Comparison of ENCODE assay signal across 1 cellular context in the genomic region with DNA sequence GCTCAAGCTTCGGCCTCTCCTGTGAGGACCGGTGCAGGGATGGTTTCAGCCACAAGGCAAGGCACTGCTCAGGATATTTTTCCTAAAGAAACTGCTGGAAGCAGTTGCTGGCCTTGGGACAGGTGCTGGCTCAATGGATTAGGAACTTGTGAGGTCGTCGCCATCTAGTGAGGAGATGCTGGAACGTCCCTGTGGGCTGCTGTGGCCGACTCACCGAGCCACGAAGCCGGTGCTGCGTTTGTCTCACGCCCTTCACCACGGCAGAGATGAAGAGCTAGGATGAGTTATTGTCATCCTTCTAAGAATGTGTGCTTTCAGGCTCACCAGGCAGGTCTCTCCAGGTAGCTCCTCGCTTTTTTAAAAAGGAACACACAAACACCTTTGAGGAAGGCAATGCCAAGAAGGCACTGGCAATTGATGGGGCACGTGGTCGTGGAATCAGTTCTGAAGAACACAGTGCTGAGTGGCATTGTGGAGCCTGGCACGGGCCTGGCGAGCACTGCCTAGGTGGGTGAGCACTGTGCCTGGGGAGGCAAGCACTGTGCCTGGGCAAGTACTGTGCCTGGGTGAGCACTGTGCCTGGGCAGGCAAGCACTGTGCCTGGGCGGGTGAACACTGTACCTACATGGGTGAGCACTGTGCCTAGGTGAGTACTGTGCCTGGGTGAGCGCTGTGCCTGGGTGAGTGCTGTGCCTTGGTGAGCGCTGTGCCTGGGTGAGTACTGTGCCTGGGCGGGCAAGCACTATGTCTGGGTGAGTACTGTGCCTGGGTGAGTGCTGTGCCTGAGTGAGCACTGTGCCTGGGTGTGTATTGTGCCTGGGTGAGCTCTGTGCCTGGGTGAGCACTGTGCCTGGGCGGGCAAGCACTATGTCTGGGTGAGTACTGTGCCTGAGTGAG.
TF ChIP-seq lines count a peak whose summit lies in the region.

No MANE protein-coding gene starts in this region.

TF ChIP-seq in HCT116, 20 proteins besides CTCF, POLR2A, EP300 and RAD21 (continued from another document):
- no peak for TF ChIP-seq REST (IDR thresholded peaks at IDR 0.05; ENCODE audit: low read depth)
- TF ChIP-seq, protein P1, sequence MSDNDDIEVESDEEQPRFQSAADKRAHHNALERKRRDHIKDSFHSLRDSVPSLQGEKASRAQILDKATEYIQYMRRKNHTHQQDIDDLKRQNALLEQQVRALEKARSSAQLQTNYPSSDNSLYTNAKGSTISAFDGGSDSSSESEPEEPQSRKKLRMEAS (IDR thresholded peaks at IDR 0.05): no peak
- TF ChIP-seq FOSL1 (IDR thresholded peaks at IDR 0.05; ENCODE audit: low read depth): no peak
- TF ChIP-seq CBX3 (IDR thresholded peaks at IDR 0.05; ENCODE audit: low read depth): no peak
- no peak for TF ChIP-seq EZH2phosphoT487 (IDR thresholded peaks at IDR 0.05; ENCODE audit: borderline replicate concordance)
- no peak for TF ChIP-seq ZNF274 (IDR thresholded peaks at IDR 0.05; ENCODE audit: low read depth, low read length)
- no peak for TF ChIP-seq ZFX (IDR thresholded peaks at IDR 0.05)
- no peak for TF ChIP-seq YY1 (IDR thresholded peaks at IDR 0.05; ENCODE audit: extremely low read depth, insufficient replicate concordance, low read depth, low read length)
- TF ChIP-seq POLR2AphosphoS5 (IDR thresholded peaks at IDR 0.05; ENCODE audit: low read depth, low read length): no peak
- no peak for TF ChIP-seq ELF1 (IDR thresholded peaks at IDR 0.05; ENCODE audit: borderline replicate concordance, low read depth)
- TF ChIP-seq SP1 (IDR thresholded peaks at IDR 0.05; ENCODE audit: low read depth): no peak
- TF ChIP-seq EZH2 (IDR thresholded peaks at IDR 0.05): no peak
- TF ChIP-seq JUND (IDR thresholded peaks at IDR 0.05): no peak
- TF ChIP-seq CEBPB (IDR thresholded peaks at IDR 0.05; ENCODE audit: low read depth): no peak
- no peak for TF ChIP-seq TCF7L2 (IDR thresholded peaks at IDR 0.05; ENCODE audit: borderline replicate concordance, extremely low read depth, insufficient read depth, insufficient read length)
